In the genomic region with DNA sequence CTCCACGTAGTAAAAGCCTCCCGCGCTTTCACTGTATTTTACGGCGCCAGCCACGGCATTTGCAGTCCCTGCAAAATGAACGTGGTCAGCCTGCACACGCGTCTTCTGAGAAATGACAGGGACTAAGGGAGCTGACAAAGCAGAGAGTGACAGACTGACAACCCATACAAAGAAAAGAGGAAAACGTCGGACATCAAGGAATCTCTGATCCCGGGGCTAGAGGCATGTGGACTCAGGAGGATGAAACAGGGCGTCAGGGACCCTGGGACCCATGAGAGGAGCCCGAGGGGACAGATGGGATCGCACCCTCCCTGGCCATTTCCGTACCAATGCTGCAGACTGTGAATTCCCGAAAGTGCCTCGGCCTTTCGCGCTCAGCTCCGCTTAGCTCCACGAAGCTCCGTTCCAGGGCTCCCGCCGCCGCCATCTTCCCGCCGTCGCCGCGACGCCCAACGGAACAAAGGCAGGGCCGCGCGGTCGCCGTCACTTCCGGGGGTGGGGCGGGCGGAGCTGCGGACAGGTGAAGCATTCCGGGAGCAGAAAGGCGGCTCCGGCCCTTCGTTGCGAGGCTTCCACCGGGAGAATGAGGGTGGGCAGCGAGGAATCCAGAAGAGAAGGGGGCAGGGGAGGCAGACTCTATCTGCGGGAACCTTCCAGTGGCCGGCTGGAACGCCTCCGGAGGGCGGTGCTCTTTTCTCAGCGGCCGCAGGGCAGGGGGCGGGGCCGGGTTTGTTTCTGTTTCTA, we compare ENCODE assay signal across 8 cellular contexts. TPM values are rescaled to one million over a fixed set of nuclear protein-coding genes. Genes with fewer than 3 reads are reported as not detected.
DNase-seq lines count a peak whose midpoint lies in the region; ATAC-seq, FAIRE-seq and TF ChIP-seq lines count a peak whose summit lies in the region.

A gene with protein sequence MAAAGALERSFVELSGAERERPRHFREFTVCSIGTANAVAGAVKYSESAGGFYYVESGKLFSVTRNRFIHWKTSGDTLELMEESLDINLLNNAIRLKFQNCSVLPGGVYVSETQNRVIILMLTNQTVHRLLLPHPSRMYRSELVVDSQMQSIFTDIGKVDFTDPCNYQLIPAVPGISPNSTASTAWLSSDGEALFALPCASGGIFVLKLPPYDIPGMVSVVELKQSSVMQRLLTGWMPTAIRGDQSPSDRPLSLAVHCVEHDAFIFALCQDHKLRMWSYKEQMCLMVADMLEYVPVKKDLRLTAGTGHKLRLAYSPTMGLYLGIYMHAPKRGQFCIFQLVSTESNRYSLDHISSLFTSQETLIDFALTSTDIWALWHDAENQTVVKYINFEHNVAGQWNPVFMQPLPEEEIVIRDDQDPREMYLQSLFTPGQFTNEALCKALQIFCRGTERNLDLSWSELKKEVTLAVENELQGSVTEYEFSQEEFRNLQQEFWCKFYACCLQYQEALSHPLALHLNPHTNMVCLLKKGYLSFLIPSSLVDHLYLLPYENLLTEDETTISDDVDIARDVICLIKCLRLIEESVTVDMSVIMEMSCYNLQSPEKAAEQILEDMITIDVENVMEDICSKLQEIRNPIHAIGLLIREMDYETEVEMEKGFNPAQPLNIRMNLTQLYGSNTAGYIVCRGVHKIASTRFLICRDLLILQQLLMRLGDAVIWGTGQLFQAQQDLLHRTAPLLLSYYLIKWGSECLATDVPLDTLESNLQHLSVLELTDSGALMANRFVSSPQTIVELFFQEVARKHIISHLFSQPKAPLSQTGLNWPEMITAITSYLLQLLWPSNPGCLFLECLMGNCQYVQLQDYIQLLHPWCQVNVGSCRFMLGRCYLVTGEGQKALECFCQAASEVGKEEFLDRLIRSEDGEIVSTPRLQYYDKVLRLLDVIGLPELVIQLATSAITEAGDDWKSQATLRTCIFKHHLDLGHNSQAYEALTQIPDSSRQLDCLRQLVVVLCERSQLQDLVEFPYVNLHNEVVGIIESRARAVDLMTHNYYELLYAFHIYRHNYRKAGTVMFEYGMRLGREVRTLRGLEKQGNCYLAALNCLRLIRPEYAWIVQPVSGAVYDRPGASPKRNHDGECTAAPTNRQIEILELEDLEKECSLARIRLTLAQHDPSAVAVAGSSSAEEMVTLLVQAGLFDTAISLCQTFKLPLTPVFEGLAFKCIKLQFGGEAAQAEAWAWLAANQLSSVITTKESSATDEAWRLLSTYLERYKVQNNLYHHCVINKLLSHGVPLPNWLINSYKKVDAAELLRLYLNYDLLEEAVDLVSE (N-terminal part only) (minus strand): TSS at position 459 of the 744 bp plus-strand sequence. CDS start 32 bp downstream, at position 427.

- H3K4me2 ChIP-seq in keratinocyte (ENCODE audit: control insufficient read depth, extremely low read depth, insufficient read depth, low read depth, low read length), result peak within 1 kb of the TSS; percentile 99

- FAIRE-seq in keratinocyte (lab: Jason Lieb, UNC), result no peak

- no peaks in the 10 kb centered on the region for H3K9me3 ChIP-seq in keratinocyte (ENCODE audit: control insufficient read depth, low read depth, low read length)

- H4K20me1 ChIP-seq in keratinocyte (ENCODE audit: control insufficient read depth, extremely low read depth, insufficient read depth, low read length), result no peaks in the 10 kb centered on the region

- H3K79me2 ChIP-seq in ACC112 (ENCODE audit: control insufficient read depth, insufficient read depth, low read length, unreplicated experiment), result peaks cover 47% of the 10 kb centered on the region
- peaks cover 39% of the 10 kb centered on the region for H3K79me2 ChIP-seq in keratinocyte (ENCODE audit: control insufficient read depth, insufficient read depth, low read length)

- H3K4me1 ChIP-seq in ACC112 (ENCODE audit: control insufficient read depth, insufficient read depth, low read length, unreplicated experiment) (peaks cover 8% of the 10 kb centered on the region), keratinocyte (ENCODE audit: control insufficient read depth, extremely low read depth, insufficient read depth, low read length) (peaks cover 20% of the 10 kb centered on the region)

- H3K9me1 ChIP-seq in keratinocyte (ENCODE audit: control insufficient read depth, extremely low read depth, insufficient read depth, low read length), result no peaks in the 10 kb centered on the region

- peak; percentile 55 for ATAC-seq in GM18870 (IDR thresholded peaks at IDR 0.05; ENCODE audit: unreplicated experiment)
- peak; percentile 63 for ATAC-seq in HG03097 (IDR thresholded peaks at IDR 0.05; ENCODE audit: low FRiP score, unreplicated experiment)

- H2AFZ ChIP-seq in ACC112 (ENCODE audit: low read length, unreplicated experiment), result peak within 1 kb of the TSS; percentile 86
- peak within 1 kb of the TSS; percentile 100 for H2AFZ ChIP-seq in keratinocyte (ENCODE audit: control insufficient read depth, low read length)

- dilution Hi-C loops in keratinocyte (cut with MboI; ENCODE audit: extremely low pct_ligation_motif_present, low sequenced_read_pairs), result no loop called here

- H3K27me3 ChIP-seq in ACC112 (ENCODE audit: insufficient read depth, low read length), result no peaks in the 10 kb centered on the region
- H3K27me3 ChIP-seq in keratinocyte (ENCODE audit: control insufficient read depth, extremely low read depth, insufficient read depth, low read length), result no peaks in the 10 kb centered on the region

- peak within 1 kb of the TSS; percentile 97 for H3K4me3 ChIP-seq in ACC112 (ENCODE audit: low read depth, low read length)
- peak within 1 kb of the TSS; percentile 69 to 95 (median 72) for H3K4me3 ChIP-seq in keratinocyte (ENCODE audit: control insufficient read depth in 2 of 3, extremely low read depth in 1 of 3, insufficient read depth in 2 of 3, low read depth in 1 of 3, low read length in 3 of 3)

- H3K27ac ChIP-seq in ACC112 (ENCODE audit: low read depth, low read length), result peak within 1 kb of the TSS; percentile 40; the same call in 1 of the 2 replicates
- H3K27ac ChIP-seq in keratinocyte (ENCODE audit: control insufficient read depth, insufficient read depth, low read length), result peak within 1 kb of the TSS; percentile 88

- peak within 1 kb of the TSS; percentile 89 for H3K9ac ChIP-seq in keratinocyte (ENCODE audit: control insufficient read depth, extremely low read depth, insufficient read depth, low read length)

- TF ChIP-seq CTCF in keratinocyte (optimal IDR thresholded peaks at IDR 0.05 in 1 of 3, IDR thresholded peaks at IDR 0.05 in 1 of 3, conservative IDR thresholded peaks at IDR 0.05 in 1 of 3; ENCODE audit: extremely low read depth in 1 of 3, insufficient read depth in 2 of 3, low read length in 3 of 3), result no peak

- H3K36me3 ChIP-seq in ACC112 (ENCODE audit: insufficient read depth, low read length) (peaks cover 11% of the 10 kb centered on the region; the same call in 1 of the 2 replicates), keratinocyte (ENCODE audit: control insufficient read depth in 2 of 2, extremely low read depth in 1 of 2, insufficient read depth in 2 of 2, low read length in 2 of 2) (peaks cover 6 to 8% of the 10 kb centered on the region in 2 experiments)

- DNase-seq in NCI-H226 (peak; percentile 60), cerebellar cortex (ENCODE audit: low spot score) (peak; percentile 75), keratinocyte (ENCODE audit: low read depth, low spot score) (no peak)
- DNase-seq in activated CD4-positive, alpha-beta T cell treated with anti-CD3 and anti-CD28 coated beads for 1 hour, result peak; percentile 82
- DNase-seq in stimulated activated CD4-positive, alpha-beta T cell treated with anti-CD3 and anti-CD28 coated beads, Interleukin-12 subunit alpha, Interleukin-12 subunit beta, amount 100 ng/mL, for 48 hours (ENCODE audit: low read depth in 2 of 3, low spot score in 1 of 3), result peak; percentile 70 to 88 (median 83)

RNA-seq across cellular contexts. Expression of the gene that starts here (rescaled TPM):
- 16.6 to 26.6 TPM (median 16.6 TPM) in 3 replicates for polyA plus RNA-seq in keratinocyte
- 11.9 TPM for polyA plus RNA-seq in keratinocyte (2011; ENCODE audit: low read depth)
- polyA plus RNA-seq in keratinocyte (2011; cell fraction: cytosol; rRNA removed), result 6.8 and 12.8 TPM in 2 replicates
- polyA plus RNA-seq in keratinocyte (2011; cell fraction: nucleus; rRNA removed), result 23.1 and 27.0 TPM in 2 replicates
- 10.6 and 15.2 TPM in 2 replicates for polyA plus RNA-seq in keratinocyte (2012; ENCODE audit: low replicate concordance)
- polyA minus RNA-seq in keratinocyte, result 20.0 to 60.0 TPM (median 37.2 TPM) in 3 replicates
- polyA minus RNA-seq in keratinocyte (2011; cell fraction: cytosol; rRNA and poly(A)+ RNA removed), result 14.0 TPM
- polyA minus RNA-seq in keratinocyte (2011; cell fraction: nucleus; rRNA and poly(A)+ RNA removed), result 26.1 and 48.9 TPM in 2 replicates
